9 cellular contexts compared by ENCODE assay signal in genomic region chr3:70982274-70982673, GRCh38.
DNase-seq lines count a peak whose midpoint lies in the region; TF ChIP-seq lines count a peak whose summit lies in the region.
"Had no signal": no experiment of that assay in that cellular context is flagged by ENCODE, and none has a peak within 500 bp of the region (broad histone marks: within the 10 kb centered on the region; RNA-seq: fewer than 3 reads in every experiment).

No MANE protein-coding gene starts in this region.

- no peak overlapping the region for H3K9ac ChIP-seq in rectal smooth muscle tissue (ENCODE audit: low read length)

- H3K4me3 ChIP-seq in rectal smooth muscle tissue (ENCODE audit: low read length): no peak overlapping the region

- H3K27ac ChIP-seq in VCaP: peak overlapping the region; percentile 96
- peak overlapping the region; percentile 90 for H3K27ac ChIP-seq in rectal smooth muscle tissue (ENCODE audit: low read depth, low read length)

- no peaks in the 10 kb centered on the region for H3K27me3 ChIP-seq in rectal smooth muscle tissue (ENCODE audit: control insufficient read depth, insufficient read depth, low read length)

- DNase-seq in GM03348 (ENCODE audit: low spot score) (peak; percentile 15), fibroblast of peridontal ligament (ENCODE audit: extremely low read depth) (peak; percentile 79), NCI-H526 treated with DMSO at 0.1 percent for 48 hours (lab: John Stamatoyannopoulos, UW) (no peak), putamen (ENCODE audit: low spot score) (no peak), NCI-H2107 treated with DMSO at 0.1 percent for 48 hours (lab: John Stamatoyannopoulos, UW; ENCODE audit: unreplicated experiment) (no peak)
- no peak for DNase-seq in stimulated activated CD4-positive, alpha-beta T cell treated with anti-CD3 and anti-CD28 coated beads, Interleukin-2, amount 100 ng/mL, for 48 hours
- DNase-seq: NCI-H1694 treated with DMSO at 0.1 percent for 48 hours had no signal

- H3K36me3 ChIP-seq in rectal smooth muscle tissue (ENCODE audit: control insufficient read depth, insufficient read depth, low read length): peaks cover 14% of the 10 kb centered on the region

- H3K4me1 ChIP-seq in rectal smooth muscle tissue (ENCODE audit: control insufficient read depth, insufficient read depth, low read length): peaks cover 34% of the 10 kb centered on the region

- TF ChIP-seq CTCF in VCaP (conservative IDR thresholded peaks at IDR 0.05): no peak

Comparison
In these comparisons a context has a peak if more than half of its experiments do, and no peak if none do; other contexts are left out.
1. DNase-seq: peak in GM03348 (single experiment) and fibroblast of peridontal ligament (single experiment); none in NCI-H526 treated with DMSO at 0.1 percent for 48 hours (single experiment), stimulated activated CD4-positive, alpha-beta T cell treated with anti-CD3 and anti-CD28 coated beads, Interleukin-2, amount 100 ng/mL, for 48 hours (0 of 2), putamen (single experiment) and NCI-H2107 treated with DMSO at 0.1 percent for 48 hours (single experiment).